In the genomic region with DNA sequence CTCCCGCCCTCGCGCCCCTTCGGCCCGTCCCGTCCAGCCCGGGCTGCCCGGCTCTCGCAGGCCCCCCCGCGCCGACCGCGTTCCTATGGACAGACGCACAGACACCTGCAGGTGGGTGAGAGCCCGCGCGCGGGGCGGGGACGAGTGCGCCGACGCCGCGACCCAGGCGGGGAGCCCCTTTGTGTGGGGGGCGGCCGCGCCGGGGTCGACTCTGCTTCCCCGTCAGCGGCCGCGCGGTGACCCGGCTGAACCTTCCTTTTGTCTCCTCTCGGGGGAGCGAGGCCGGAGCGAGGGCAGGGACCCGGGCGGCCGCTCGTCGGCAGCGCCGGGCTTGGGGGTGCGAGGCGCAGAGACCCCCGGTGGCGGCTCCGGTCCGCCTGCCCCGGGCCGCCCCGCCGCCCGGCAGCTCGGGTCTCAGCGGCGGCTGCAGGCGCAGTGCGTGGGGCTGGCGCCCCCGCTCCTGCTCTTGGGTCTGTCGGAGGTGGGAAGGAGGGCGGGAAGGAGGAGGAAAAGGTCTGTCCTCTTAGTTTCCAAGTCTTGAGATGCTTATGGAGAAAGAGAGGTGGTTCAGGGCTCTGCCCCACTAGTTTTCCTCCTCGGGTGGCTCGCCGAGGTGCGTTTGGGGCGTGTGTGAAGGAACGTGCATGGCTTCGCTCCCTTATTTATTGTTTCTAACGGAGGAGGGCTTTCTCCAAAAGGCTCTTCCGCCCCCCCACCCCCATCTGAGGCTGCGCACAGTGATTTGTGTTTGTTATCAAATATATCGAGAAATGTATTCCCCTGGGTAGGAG, we compare ENCODE assay signal across 8 cellular contexts. TPM values are rescaled to one million over a fixed set of nuclear protein-coding genes. Genes with fewer than 3 reads are reported as not detected.
DNase-seq lines count a peak whose midpoint lies in the region; ATAC-seq and TF ChIP-seq lines count a peak whose summit lies in the region.

No MANE protein-coding gene starts in this region.

- H3K4me3 Mint-ChIP-seq in stimulated activated memory B cell treated with anti-CD40 and anti-IgM and Interleukin-4, amounts not matched to agents 10 μg/mL and 1 μg/mL and 100 μg/mL, for 72 hours: peak overlapping the region; percentile 93

- DNase-seq in AG20443 (ENCODE audit: low spot score): peak; percentile 70
- peak; percentile 70 for DNase-seq in NCI-H82 (lab: John Stamatoyannopoulos, UW)
- DNase-seq in activated CD8-positive, alpha-beta memory T cell treated with anti-CD3 and anti-CD28 coated beads, Interleukin-2, amount 50 U/mL, for 48 hours: peak; percentile 79
- DNase-seq in epithelial cell of proximal tubule (ENCODE audit: low read depth): no peak
- peak; percentile 45 for DNase-seq in myocyte (ENCODE audit: low read depth)

- no peak for TF ChIP-seq CTCF in epithelial cell of proximal tubule (conservative IDR thresholded peaks at IDR 0.05; ENCODE audit: low read depth, low read length)

- peak overlapping the region; percentile 89 for H3K27ac Mint-ChIP-seq in stimulated activated memory B cell treated with anti-CD40 and anti-IgM and Interleukin-4, amounts not matched to agents 10 μg/mL and 1 μg/mL and 100 μg/mL, for 72 hours

- no peaks in the 10 kb centered on the region for H3K9me3 Mint-ChIP-seq in stimulated activated memory B cell treated with anti-CD40 and anti-IgM and Interleukin-4, amounts not matched to agents 10 μg/mL and 1 μg/mL and 100 μg/mL, for 72 hours

- ATAC-seq in GM18909 (IDR thresholded peaks at IDR 0.05; ENCODE audit: poor library complexity, unreplicated experiment): peak; percentile 46
- peak; percentile 37 for ATAC-seq in HG03139 (IDR thresholded peaks at IDR 0.05; ENCODE audit: unreplicated experiment)
- ATAC-seq in stimulated activated memory B cell treated with anti-CD40 and anti-IgM and Interleukin-4, amounts not matched to agents 10 μg/mL and 1 μg/mL and 100 μg/mL, for 72 hours: peak; percentile 64

- H3K4me3 ChIP-seq in epithelial cell of proximal tubule (ENCODE audit: low read depth, low read length): peak overlapping the region; percentile 79

- peaks cover 14% of the 10 kb centered on the region for H3K4me1 Mint-ChIP-seq in stimulated activated memory B cell treated with anti-CD40 and anti-IgM and Interleukin-4, amounts not matched to agents 10 μg/mL and 1 μg/mL and 100 μg/mL, for 72 hours

- peaks cover 8% of the 10 kb centered on the region for H3K36me3 Mint-ChIP-seq in stimulated activated memory B cell treated with anti-CD40 and anti-IgM and Interleukin-4, amounts not matched to agents 10 μg/mL and 1 μg/mL and 100 μg/mL, for 72 hours

- H3K27me3 Mint-ChIP-seq in stimulated activated memory B cell treated with anti-CD40 and anti-IgM and Interleukin-4, amounts not matched to agents 10 μg/mL and 1 μg/mL and 100 μg/mL, for 72 hours: no peaks in the 10 kb centered on the region

RNA-seq across cellular contexts. Expression of a gene that starts 0.6 kb away (rescaled TPM):
- total RNA-seq in epithelial cell of proximal tubule (3.4 and 4.3 TPM in 2 replicates), myocyte (1.4 and 1.8 TPM in 2 replicates)
- polyA plus RNA-seq in myocyte (2012): 1.1 TPM
